ENCODE assay signal across 8 cellular contexts in genomic region chr19:52335768-52336116, GRCh38. TPM values are rescaled to one million over a fixed set of nuclear protein-coding genes. Genes with fewer than 3 reads are reported as not detected.
DNase-seq lines count a peak whose midpoint lies in the region; ATAC-seq and TF ChIP-seq lines count a peak whose summit lies in the region.

No MANE protein-coding gene starts in this region.

- H3K27me3 Mint-ChIP-seq in activated naive CD4-positive, alpha-beta T cell treated with anti-CD3 and anti-CD28 coated beads, Interleukin-2, amount 10 ng/mL, durations not matched to agents 7 days and 5 days = peaks cover 3% of the 10 kb centered on the region
- no peaks in the 10 kb centered on the region for H3K27me3 Mint-ChIP-seq in central memory CD8-positive, alpha-beta T cell

- H3K36me3 Mint-ChIP-seq in activated naive CD4-positive, alpha-beta T cell treated with anti-CD3 and anti-CD28 coated beads, Interleukin-2, amount 10 ng/mL, durations not matched to agents 7 days and 5 days = peaks cover 26% of the 10 kb centered on the region
- H3K36me3 Mint-ChIP-seq in central memory CD8-positive, alpha-beta T cell (ENCODE audit: insufficient read depth) = peaks cover 12% of the 10 kb centered on the region

- H3K4me3 ChIP-seq in mucosa of descending colon (peak overlapping the region; percentile 50), aorta (ENCODE audit: low read length in 2 of 2) (peak overlapping the region; percentile 66 to 80)

- DNase-seq in activated naive CD4-positive, alpha-beta T cell treated with anti-CD3 and anti-CD28 coated beads, Interleukin-2, amount 10 ng/mL, durations not matched to agents 7 days and 5 days = no peak
- no peak for DNase-seq in activated naive CD4-positive, alpha-beta T cell treated with anti-CD3 and anti-CD28 coated beads, Interleukin-2, amount 50 U/mL, for 16 hours
- no peak for DNase-seq in central memory CD8-positive, alpha-beta T cell (ENCODE audit: low spot score in 2 of 2)
- DNase-seq in mucosa of descending colon = no peak
- no peak for DNase-seq in aorta
- no peak for DNase-seq in NK-92 (lab: John Stamatoyannopoulos, UW; ENCODE audit: unreplicated experiment)
- DNase-seq in C1 segment of cervical spinal cord (lab: John Stamatoyannopoulos, UW) = no peak

- peak overlapping the region in 1 of 2 donors; percentile 18 for H3K27ac ChIP-seq in aorta (ENCODE audit: low read depth in 1 of 2, low read length in 2 of 2)

- H3K9me3 ChIP-seq in mucosa of descending colon (peaks cover 50% of the 10 kb centered on the region), aorta (ENCODE audit: control insufficient read depth, low read length) (peaks cover 11% of the 10 kb centered on the region)

- H3K36me3 ChIP-seq in mucosa of descending colon (ENCODE audit: low read depth) (no peaks in the 10 kb centered on the region), aorta (ENCODE audit: control insufficient read depth in 1 of 2, insufficient read depth in 2 of 2, low read length in 1 of 2) (no peaks in the 10 kb centered on the region)

- TF ChIP-seq CTCF in mucosa of descending colon (IDR thresholded peaks at IDR 0.05) = no peak

- peaks cover 64% of the 10 kb centered on the region for H3K9me3 Mint-ChIP-seq in activated naive CD4-positive, alpha-beta T cell treated with anti-CD3 and anti-CD28 coated beads, Interleukin-2, amount 10 ng/mL, durations not matched to agents 7 days and 5 days
- H3K9me3 Mint-ChIP-seq in central memory CD8-positive, alpha-beta T cell = peaks cover 28% of the 10 kb centered on the region

- H3K4me1 ChIP-seq in mucosa of descending colon (ENCODE audit: low read depth) (peaks cover 3% of the 10 kb centered on the region), aorta (ENCODE audit: control insufficient read depth in 1 of 2, insufficient read depth in 2 of 2, low read length in 2 of 2) (no peaks in the 10 kb centered on the region)

- peaks cover 16% of the 10 kb centered on the region for H3K4me1 Mint-ChIP-seq in activated naive CD4-positive, alpha-beta T cell treated with anti-CD3 and anti-CD28 coated beads, Interleukin-2, amount 10 ng/mL, durations not matched to agents 7 days and 5 days
- peaks cover 17% of the 10 kb centered on the region for H3K4me1 Mint-ChIP-seq in central memory CD8-positive, alpha-beta T cell

- no peaks in the 10 kb centered on the region for H3K27me3 ChIP-seq in aorta (ENCODE audit: control insufficient read depth in 1 of 2, insufficient read depth in 2 of 2, low read length in 1 of 2)

- CTCF ChIA-PET in activated naive CD4-positive, alpha-beta T cell treated with anti-CD3 and anti-CD28 coated beads, Interleukin-2, amount 10 ng/mL, durations not matched to agents 7 days and 5 days (lab: Charles Lee) = no interaction called here

- 41 to 49% methylated on average over 9 of the region's 9 CpGs for WGBS in aorta, 2 donors

- ATAC-seq in central memory CD8-positive, alpha-beta T cell (replicated peaks; ENCODE audit: extremely low read depth, poor library complexity, severe bottlenecking) = no peak
- peak; percentile 21 for ATAC-seq in mucosa of descending colon
- ATAC-seq in aorta (ENCODE audit: low FRiP score) = peak; percentile 33
- no peak for ATAC-seq in HG02759 (IDR thresholded peaks at IDR 0.05; ENCODE audit: unreplicated experiment)

- intact Hi-C loops in mucosa of descending colon (cut with DNase I, micrococcal nuclease) = no loop called here
- intact Hi-C loops in aorta (cut with DNase I) = loop anchor here in 1 of 2 donors (5.0 to 10.0 kb wide), 2 partner anchors 38 to 409 kb away; partner anchors contain the start of gene ZNF480

- peak overlapping the region; percentile 95 for H3K4me3 Mint-ChIP-seq in activated naive CD4-positive, alpha-beta T cell treated with anti-CD3 and anti-CD28 coated beads, Interleukin-2, amount 10 ng/mL, durations not matched to agents 7 days and 5 days
- H3K4me3 Mint-ChIP-seq in central memory CD8-positive, alpha-beta T cell = peak overlapping the region; percentile 93

- H3K27ac Mint-ChIP-seq in activated naive CD4-positive, alpha-beta T cell treated with anti-CD3 and anti-CD28 coated beads, Interleukin-2, amount 10 ng/mL, durations not matched to agents 7 days and 5 days = peak overlapping the region; percentile 96
- H3K27ac Mint-ChIP-seq in central memory CD8-positive, alpha-beta T cell (ENCODE audit: low read depth) = peak overlapping the region; percentile 97

RNA-seq across cellular contexts. Expression of gene ZNF610, which starts 0.3 kb away (rescaled TPM):
- total RNA-seq in mucosa of descending colon = 1 to 10 TPM; 1.7 to 3.8 (median 2.1) TPM
- total RNA-seq in aorta = 1 to 10 TPM; 2.2 to 3.2 TPM
- 1 to 10 TPM in 1 of 2 donors, under 1 TPM in 1; 0.50 to 1.6 TPM for polyA plus RNA-seq in aorta

RNA-seq across cellular contexts. Expression of gene ZNF880, which starts 34.0 kb away (rescaled TPM):
- total RNA-seq in mucosa of descending colon (10 to 100 TPM in 1 of 3 donors, 1 to 10 TPM in 2; 8.6 to 16.7 (median 9.6) TPM), aorta (10 to 100 TPM; 23.3 to 29.7 TPM)
- polyA plus RNA-seq in aorta = 10 to 100 TPM; 14.3 to 18.4 TPM

RNA-seq across cellular contexts. Expression of gene ZNF480, which starts 38.8 kb away (rescaled TPM):
- 10 to 100 TPM; 12.8 to 16.9 (median 15.0) TPM for total RNA-seq in mucosa of descending colon
- total RNA-seq in aorta = 10 to 100 TPM in 1 of 2 donors, 1 to 10 TPM in 1; 10.0 to 15.7 TPM
- polyA plus RNA-seq in aorta = 1 to 10 TPM; 5.4 to 6.0 TPM

Comparison
In these comparisons a context has a peak if more than half of its experiments do, and no peak if none do; other contexts are left out.
1. ATAC-seq: peak in mucosa of descending colon (single experiment) and aorta (single experiment); none in central memory CD8-positive, alpha-beta T cell (single experiment) and HG02759 (single experiment).